Comparison of ENCODE assay signal across 26 cellular contexts in the genomic region with DNA sequence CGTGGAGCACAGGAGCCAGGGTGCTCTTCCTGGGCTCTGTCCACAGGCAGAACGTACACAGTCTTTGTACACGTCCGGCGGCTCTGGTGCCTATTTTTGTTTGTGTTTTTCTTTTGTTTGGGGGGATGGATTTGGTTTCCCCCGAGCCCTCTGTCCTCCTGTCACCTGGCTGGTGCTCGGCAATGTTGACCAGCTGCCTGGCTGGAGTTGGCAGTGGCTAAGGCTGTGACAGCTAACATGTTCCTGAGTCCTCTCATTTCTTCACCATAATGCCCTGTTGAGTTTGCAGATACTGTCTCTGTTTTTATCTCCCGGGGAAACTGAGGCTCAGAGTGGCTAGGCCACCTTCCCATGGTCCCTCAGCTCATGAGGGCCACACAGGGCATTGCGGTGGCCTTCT. TPM values are rescaled to one million over a fixed set of nuclear protein-coding genes. Genes with fewer than 3 reads are reported as not detected.
"Had no signal": no experiment of that assay in that cellular context is flagged by ENCODE, and none has a peak within 500 bp of the region (broad histone marks: within the 10 kb centered on the region; RNA-seq: fewer than 3 reads in every experiment).

No MANE protein-coding gene starts in this region.

- H3K4me3 ChIP-seq: ascending aorta, breast epithelium, cardiac muscle cell, colonic mucosa, esophagus squamous epithelium had no signal

- H3K9me3 ChIP-seq: ascending aorta, breast epithelium, colonic mucosa, esophagus squamous epithelium had no signal

- H3K27ac ChIP-seq: ascending aorta, breast epithelium, cardiac muscle cell, colonic mucosa, epithelial cell of prostate, esophagus squamous epithelium, WERI-Rb-1 had no signal

- H3K4me1 ChIP-seq: ascending aorta, breast epithelium, colonic mucosa, esophagus squamous epithelium had no signal

- H3K36me3 ChIP-seq: ascending aorta, breast epithelium, cardiac muscle cell, colonic mucosa, esophagus squamous epithelium, WERI-Rb-1 had no signal

- DNase-seq: activated B cell treated with CpG ODN at 0.5 μM for 24 hours; activated CD4-positive, alpha-beta T cell treated with anti-CD3 and anti-CD28 coated beads for 48 hours; activated CD4-positive, alpha-beta T cell treated with anti-CD3 and anti-CD28 coated beads, Interleukin-2, amount 50 U/mL, for 1 hour; activated CD4-positive, alpha-beta T cell treated with anti-CD3 and anti-CD28 coated beads, Interleukin-2, amount 50 U/mL, for 48 hours; activated CD8-positive, alpha-beta memory T cell treated with anti-CD3 and anti-CD28 coated beads for 24 hours; activated CD8-positive, alpha-beta T cell treated with anti-CD3 and anti-CD28 coated beads for 36 hours; activated effector memory CD4-positive, alpha-beta T cell treated with anti-CD3 and anti-CD28 coated beads, Interleukin-2, amount 50 U/mL, for 16 hours; activated naive CD4-positive, alpha-beta T cell treated with anti-CD3 and anti-CD28 coated beads for 36 hours; activated naive CD8-positive, alpha-beta T cell treated with anti-CD3 and anti-CD28 coated beads, Interleukin-2, amount 10 ng/mL, durations not matched to agents 7 days and 5 days; activated T-cell treated with anti-CD3 and anti-CD28 coated beads, Interleukin-2, amount 50 U/mL, for 4 hours; central memory CD4-positive, alpha-beta T cell; cerebellar nuclear complex; colonic mucosa; effector CD8-positive, alpha-beta T cell; esophagus squamous epithelium; foreskin melanocyte; T-helper 1 cell; T-helper 17 cell; T1000 had no signal

- H3K27me3 ChIP-seq: ascending aorta, breast epithelium, cardiac muscle cell, colonic mucosa had no signal

RNA-seq across cellular contexts. Expression of a gene that starts 25.7 kb away (rescaled TPM):
- total RNA-seq: dermis microvascular lymphatic vessel endothelial cell, fibroblast of villous mesenchyme had no signal
